32 cellular contexts compared by ENCODE assay signal in the genomic region with DNA sequence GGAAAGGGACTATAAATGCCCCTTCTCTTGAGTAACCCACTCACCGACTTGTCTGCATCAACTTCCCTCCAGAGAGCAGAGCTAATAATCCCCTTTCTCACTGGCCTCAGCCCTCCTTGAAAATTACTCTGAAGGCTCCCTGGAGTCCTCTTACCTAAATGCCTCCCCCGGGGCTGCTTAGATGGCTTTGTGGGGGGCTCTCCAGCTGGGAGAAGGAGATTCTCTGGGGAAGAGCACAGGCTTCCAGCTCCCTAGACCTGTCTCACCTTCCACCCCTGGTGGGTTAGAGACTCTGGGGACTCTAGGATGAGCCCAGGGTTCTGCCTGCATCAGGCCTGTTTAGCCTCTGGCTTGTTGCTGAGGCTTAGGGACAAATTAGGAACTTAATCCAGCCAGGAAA.
"Had no signal": no experiment of that assay in that cellular context is flagged by ENCODE, and none has a peak within 500 bp of the region (broad histone marks: within the 10 kb centered on the region; RNA-seq: fewer than 3 reads in every experiment).

No MANE protein-coding gene starts in this region.

- ATAC-seq: activated CD4-positive, alpha-beta T cell treated with anti-CD3 and anti-CD28 coated beads for 36 hours; activated CD8-positive, alpha-beta memory T cell treated with anti-CD3 and anti-CD28 coated beads, Interleukin-2, amount 10 ng/mL, durations not matched to agents 7 days and 5 days; activated CD8-positive, alpha-beta T cell treated with anti-CD3 and anti-CD28 coated beads, Interleukin-2, amount 10 ng/mL, durations not matched to agents 7 days and 5 days; activated naive CD8-positive, alpha-beta T cell treated with anti-CD3 and anti-CD28 coated beads, Interleukin-2, amount 50 U/mL, for 24 hours; gastroesophageal sphincter; heart right ventricle had no signal

- H3K4me1 Mint-ChIP-seq: activated CD8-positive, alpha-beta memory T cell treated with anti-CD3 and anti-CD28 coated beads, Interleukin-2, amount 10 ng/mL, durations not matched to agents 7 days and 5 days; brain had no signal

- H3K27ac ChIP-seq: adrenal gland, ascending aorta, breast epithelium, cardiac muscle cell, colonic mucosa, epithelial cell of prostate, esophagus squamous epithelium, gastroesophageal sphincter, heart right ventricle had no signal

- DNase-seq: activated CD4-positive, alpha-beta memory T cell treated with anti-CD3 and anti-CD28 coated beads for 36 hours; activated CD4-positive, alpha-beta T cell treated with anti-CD3 and anti-CD28 coated beads for 36 hours; activated CD4-positive, alpha-beta T cell treated with anti-CD3 and anti-CD28 coated beads, Interleukin-2, amount 10 ng/mL, durations not matched to agents 24 days and 14 days; activated CD4-positive, CD25-positive, alpha-beta regulatory T cell; activated CD4-positive, CD25-positive, alpha-beta regulatory T cell treated with anti-CD3 and anti-CD28 coated beads, Interleukin-2, amount 50 U/mL, for 72 hours; activated CD8-positive, alpha-beta memory T cell treated with anti-CD3 and anti-CD28 coated beads, Interleukin-2, amount 10 ng/mL, durations not matched to agents 7 days and 5 days; activated CD8-positive, alpha-beta memory T cell treated with anti-CD3 and anti-CD28 coated beads, Interleukin-2, amount 50 U/mL, for 4 hours; activated CD8-positive, alpha-beta T cell treated with anti-CD3 and anti-CD28 coated beads, Interleukin-2, amount 10 ng/mL, durations not matched to agents 7 days and 5 days; activated effector memory CD4-positive, alpha-beta T cell treated with anti-CD3 and anti-CD28 coated beads, Interleukin-2, amount 50 U/mL, for 16 hours; activated naive CD4-positive, alpha-beta T cell treated with anti-CD3 and anti-CD28 coated beads for 36 hours; activated naive CD8-positive, alpha-beta T cell treated with anti-CD3 and anti-CD28 coated beads for 36 hours; activated naive CD8-positive, alpha-beta T cell treated with anti-CD3 and anti-CD28 coated beads, Interleukin-2, amount 50 U/mL, for 24 hours; activated T-cell treated with anti-CD3 and anti-CD28 coated beads, Interleukin-2, amount 50 U/mL, for 1 hour; activated T-cell treated with anti-CD3 and anti-CD28 coated beads, Interleukin-2, amount 50 U/mL, for 48 hours; adrenal gland; central memory CD4-positive, alpha-beta T cell; cerebellar nuclear complex; colonic mucosa; effector CD8-positive, alpha-beta T cell; esophagus squamous epithelium; foreskin melanocyte; heart right ventricle; T-helper 2 cell had no signal

- H3K9me3 ChIP-seq: adrenal gland, ascending aorta, colonic mucosa had no signal

- H3K36me3 ChIP-seq: adrenal gland, breast epithelium, cardiac muscle cell, colonic mucosa had no signal

- H3K4me1 ChIP-seq: adrenal gland, ascending aorta, breast epithelium, colonic mucosa, esophagus squamous epithelium, gastroesophageal sphincter, heart right ventricle had no signal

- H3K27me3 Mint-ChIP-seq: activated CD4-positive, alpha-beta memory T cell treated with anti-CD3 and anti-CD28 coated beads for 36 hours; activated CD4-positive, alpha-beta T cell treated with anti-CD3 and anti-CD28 coated beads for 36 hours; activated CD4-positive, alpha-beta T cell treated with anti-CD3 and anti-CD28 coated beads, Interleukin-2, amount 10 ng/mL, durations not matched to agents 24 days and 14 days; activated CD8-positive, alpha-beta memory T cell treated with anti-CD3 and anti-CD28 coated beads, Interleukin-2, amount 10 ng/mL, durations not matched to agents 7 days and 5 days; activated naive CD4-positive, alpha-beta T cell treated with anti-CD3 and anti-CD28 coated beads, Interleukin-2, amount 50 U/mL, for 24 hours; activated naive CD8-positive, alpha-beta T cell treated with anti-CD3 and anti-CD28 coated beads for 36 hours; activated naive CD8-positive, alpha-beta T cell treated with anti-CD3 and anti-CD28 coated beads, Interleukin-2, amount 50 U/mL, for 24 hours had no signal

- H3K9me3 Mint-ChIP-seq: activated naive CD4-positive, alpha-beta T cell treated with anti-CD3 and anti-CD28 coated beads, Interleukin-2, amount 50 U/mL, for 24 hours; activated naive CD8-positive, alpha-beta T cell treated with anti-CD3 and anti-CD28 coated beads, Interleukin-2, amount 50 U/mL, for 24 hours had no signal

- H3K27ac Mint-ChIP-seq: activated CD4-positive, alpha-beta memory T cell treated with anti-CD3 and anti-CD28 coated beads for 36 hours; activated CD4-positive, alpha-beta T cell treated with anti-CD3 and anti-CD28 coated beads for 36 hours; activated CD4-positive, alpha-beta T cell treated with anti-CD3 and anti-CD28 coated beads, Interleukin-2, amount 10 ng/mL, durations not matched to agents 24 days and 14 days; activated CD8-positive, alpha-beta memory T cell treated with anti-CD3 and anti-CD28 coated beads, Interleukin-2, amount 10 ng/mL, durations not matched to agents 7 days and 5 days; activated CD8-positive, alpha-beta T cell treated with anti-CD3 and anti-CD28 coated beads, Interleukin-2, amount 10 ng/mL, durations not matched to agents 7 days and 5 days; activated naive CD4-positive, alpha-beta T cell treated with anti-CD3 and anti-CD28 coated beads for 36 hours; activated naive CD4-positive, alpha-beta T cell treated with anti-CD3 and anti-CD28 coated beads, Interleukin-2, amount 50 U/mL, for 24 hours; activated naive CD8-positive, alpha-beta T cell treated with anti-CD3 and anti-CD28 coated beads for 36 hours; activated naive CD8-positive, alpha-beta T cell treated with anti-CD3 and anti-CD28 coated beads, Interleukin-2, amount 50 U/mL, for 24 hours; activated T-helper 1 cell treated with anti-CD3 and anti-CD28 coated beads, Interleukin-12 subunit alpha, Interleukin-12 subunit beta, Interleukin-2, Interleukin-4 antibody, amounts not matched to agents 30 ng/mL and 10 ng/mL and 1 ng/mL, durations not matched to agents 14 hours and 24 hours and 36 hours; activated T-helper 2 cell treated with anti-CD3 and anti-CD28 coated beads, Interferon-gamma antibody, Interleukin-2, Interleukin-4, amounts not matched to agents 10 μg/mL and 5 μg/mL and 100 μg/mL, durations not matched to agents 14 hours and 24 hours and 36 hours; brain had no signal

- H3K4me3 ChIP-seq: adrenal gland, ascending aorta, breast epithelium, cardiac muscle cell, colonic mucosa, esophagus squamous epithelium, gastroesophageal sphincter, heart right ventricle had no signal

- H3K4me3 Mint-ChIP-seq: activated CD4-positive, alpha-beta memory T cell treated with anti-CD3 and anti-CD28 coated beads for 36 hours; activated CD4-positive, alpha-beta T cell treated with anti-CD3 and anti-CD28 coated beads for 36 hours; activated CD4-positive, alpha-beta T cell treated with anti-CD3 and anti-CD28 coated beads, Interleukin-2, amount 10 ng/mL, durations not matched to agents 24 days and 14 days; activated CD8-positive, alpha-beta memory T cell treated with anti-CD3 and anti-CD28 coated beads, Interleukin-2, amount 10 ng/mL, durations not matched to agents 7 days and 5 days; activated CD8-positive, alpha-beta T cell treated with anti-CD3 and anti-CD28 coated beads, Interleukin-2, amount 10 ng/mL, durations not matched to agents 7 days and 5 days; activated naive CD4-positive, alpha-beta T cell treated with anti-CD3 and anti-CD28 coated beads for 36 hours; activated naive CD4-positive, alpha-beta T cell treated with anti-CD3 and anti-CD28 coated beads, Interleukin-2, amount 50 U/mL, for 24 hours; activated naive CD8-positive, alpha-beta T cell treated with anti-CD3 and anti-CD28 coated beads for 36 hours; activated naive CD8-positive, alpha-beta T cell treated with anti-CD3 and anti-CD28 coated beads, Interleukin-2, amount 50 U/mL, for 24 hours; activated T-helper 1 cell treated with anti-CD3 and anti-CD28 coated beads, Interleukin-12 subunit alpha, Interleukin-12 subunit beta, Interleukin-2, Interleukin-4 antibody, amounts not matched to agents 30 ng/mL and 10 ng/mL and 1 ng/mL, durations not matched to agents 14 hours and 24 hours and 36 hours; brain had no signal

- H3K27me3 ChIP-seq: adrenal gland, ascending aorta, breast epithelium, cardiac muscle cell, colonic mucosa, esophagus squamous epithelium, gastroesophageal sphincter, heart right ventricle had no signal
